1 cellular context compared by ENCODE assay signal in the genomic region with DNA sequence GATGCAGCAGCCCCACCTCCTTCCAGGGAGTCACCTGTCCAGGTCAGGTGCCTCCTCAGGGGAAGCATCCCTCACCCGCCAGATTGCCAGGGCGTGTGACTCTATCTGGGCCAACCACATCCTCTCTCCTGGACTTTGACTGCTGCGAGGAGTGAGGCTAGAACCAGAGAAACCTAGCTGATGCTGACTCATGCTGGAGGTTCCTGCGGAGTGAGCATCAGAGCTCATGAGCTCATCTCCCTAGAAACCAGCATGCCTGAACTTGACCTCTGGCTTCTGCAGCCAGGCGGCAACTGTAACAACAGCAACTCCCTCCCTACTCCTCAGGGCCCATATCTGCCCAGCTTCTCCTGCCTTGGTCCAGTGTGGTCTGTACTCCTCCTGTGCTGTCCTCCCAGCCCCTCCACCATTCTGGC.
A peak's percentile ranks its signal among the peaks of the same experiment; 100 is the strongest.
TF ChIP-seq lines count a peak whose summit lies in the region.

No MANE protein-coding gene starts in this region.

TF ChIP-seq in HCT116, 20 proteins besides CTCF, POLR2A, EP300 and RAD21 (continued from another document):
- TF ChIP-seq, protein P1, sequence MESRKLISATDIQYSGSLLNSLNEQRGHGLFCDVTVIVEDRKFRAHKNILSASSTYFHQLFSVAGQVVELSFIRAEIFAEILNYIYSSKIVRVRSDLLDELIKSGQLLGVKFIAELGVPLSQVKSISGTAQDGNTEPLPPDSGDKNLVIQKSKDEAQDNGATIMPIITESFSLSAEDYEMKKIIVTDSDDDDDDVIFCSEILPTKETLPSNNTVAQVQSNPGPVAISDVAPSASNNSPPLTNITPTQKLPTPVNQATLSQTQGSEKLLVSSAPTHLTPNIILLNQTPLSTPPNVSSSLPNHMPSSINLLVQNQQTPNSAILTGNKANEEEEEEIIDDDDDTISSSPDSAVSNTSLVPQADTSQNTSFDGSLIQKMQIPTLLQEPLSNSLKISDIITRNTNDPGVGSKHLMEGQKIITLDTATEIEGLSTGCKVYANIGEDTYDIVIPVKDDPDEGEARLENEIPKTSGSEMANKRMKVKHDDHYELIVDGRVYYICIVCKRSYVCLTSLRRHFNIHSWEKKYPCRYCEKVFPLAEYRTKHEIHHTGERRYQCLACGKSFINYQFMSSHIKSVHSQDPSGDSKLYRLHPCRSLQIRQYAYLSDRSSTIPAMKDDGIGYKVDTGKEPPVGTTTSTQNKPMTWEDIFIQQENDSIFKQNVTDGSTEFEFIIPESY (IDR thresholded peaks at IDR 0.05; ENCODE audit: extremely low read depth, insufficient replicate concordance, low read length) = no peak
- TF ChIP-seq JUND (IDR thresholded peaks at IDR 0.05) (peak; percentile 65), EGR1 (IDR thresholded peaks at IDR 0.05; ENCODE audit: low read depth) (no peak), ZFX (IDR thresholded peaks at IDR 0.05) (no peak), EZH2 (IDR thresholded peaks at IDR 0.05) (no peak)
- TF ChIP-seq, protein P2, sequence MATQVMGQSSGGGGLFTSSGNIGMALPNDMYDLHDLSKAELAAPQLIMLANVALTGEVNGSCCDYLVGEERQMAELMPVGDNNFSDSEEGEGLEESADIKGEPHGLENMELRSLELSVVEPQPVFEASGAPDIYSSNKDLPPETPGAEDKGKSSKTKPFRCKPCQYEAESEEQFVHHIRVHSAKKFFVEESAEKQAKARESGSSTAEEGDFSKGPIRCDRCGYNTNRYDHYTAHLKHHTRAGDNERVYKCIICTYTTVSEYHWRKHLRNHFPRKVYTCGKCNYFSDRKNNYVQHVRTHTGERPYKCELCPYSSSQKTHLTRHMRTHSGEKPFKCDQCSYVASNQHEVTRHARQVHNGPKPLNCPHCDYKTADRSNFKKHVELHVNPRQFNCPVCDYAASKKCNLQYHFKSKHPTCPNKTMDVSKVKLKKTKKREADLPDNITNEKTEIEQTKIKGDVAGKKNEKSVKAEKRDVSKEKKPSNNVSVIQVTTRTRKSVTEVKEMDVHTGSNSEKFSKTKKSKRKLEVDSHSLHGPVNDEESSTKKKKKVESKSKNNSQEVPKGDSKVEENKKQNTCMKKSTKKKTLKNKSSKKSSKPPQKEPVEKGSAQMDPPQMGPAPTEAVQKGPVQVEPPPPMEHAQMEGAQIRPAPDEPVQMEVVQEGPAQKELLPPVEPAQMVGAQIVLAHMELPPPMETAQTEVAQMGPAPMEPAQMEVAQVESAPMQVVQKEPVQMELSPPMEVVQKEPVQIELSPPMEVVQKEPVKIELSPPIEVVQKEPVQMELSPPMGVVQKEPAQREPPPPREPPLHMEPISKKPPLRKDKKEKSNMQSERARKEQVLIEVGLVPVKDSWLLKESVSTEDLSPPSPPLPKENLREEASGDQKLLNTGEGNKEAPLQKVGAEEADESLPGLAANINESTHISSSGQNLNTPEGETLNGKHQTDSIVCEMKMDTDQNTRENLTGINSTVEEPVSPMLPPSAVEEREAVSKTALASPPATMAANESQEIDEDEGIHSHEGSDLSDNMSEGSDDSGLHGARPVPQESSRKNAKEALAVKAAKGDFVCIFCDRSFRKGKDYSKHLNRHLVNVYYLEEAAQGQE (IDR thresholded peaks at IDR 0.05; ENCODE audit: low read depth) = no peak
